1 cellular context compared by ENCODE assay signal in the genomic region with DNA sequence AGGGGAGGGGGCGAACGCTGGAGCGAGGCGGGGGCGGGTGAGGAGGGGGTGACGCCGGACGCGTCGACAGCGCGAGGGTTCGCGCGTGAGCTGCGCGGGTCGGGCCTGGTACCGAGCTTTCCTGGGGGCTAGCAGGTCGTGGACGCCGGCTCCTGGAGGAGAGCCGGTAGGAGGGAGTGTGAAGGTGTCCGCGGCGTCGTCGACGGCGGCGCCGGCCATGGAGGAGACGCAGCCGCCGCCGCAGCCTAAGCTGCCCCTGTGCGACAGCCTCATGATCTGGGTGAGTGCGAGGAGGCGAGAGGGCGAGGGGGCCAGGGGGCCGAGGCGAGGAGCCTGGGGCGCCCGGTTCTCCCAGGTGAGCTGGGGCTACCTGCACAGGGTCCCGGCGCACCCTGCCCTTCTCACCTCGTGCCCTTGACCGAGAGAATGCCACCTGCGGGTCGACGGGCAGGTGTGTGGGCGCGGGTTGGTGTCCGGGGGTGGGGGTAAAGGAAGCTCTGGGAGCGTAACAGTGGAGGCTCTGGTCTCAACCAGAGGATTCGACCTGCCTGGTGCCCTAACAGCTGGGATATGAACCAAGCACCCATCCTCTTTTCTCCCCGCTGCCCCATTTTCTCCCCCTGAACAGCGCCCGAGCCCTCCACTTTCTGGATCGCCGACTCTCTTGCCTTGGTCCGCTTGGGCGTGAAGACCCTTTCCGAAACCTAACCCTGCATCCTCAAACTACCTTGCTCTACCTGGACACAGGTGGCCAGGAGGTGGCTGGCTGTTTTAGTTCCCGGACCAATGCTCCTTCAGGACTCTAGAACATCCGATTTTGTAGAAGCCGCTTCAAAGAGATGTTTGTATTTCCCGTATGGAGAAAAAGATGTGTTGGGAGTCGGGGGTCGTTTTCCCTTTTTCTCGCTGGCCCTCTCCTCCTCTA.
TF ChIP-seq lines count a peak whose summit lies in the region.

A gene (plus strand): TSS at position 49 of the 925 bp plus-strand sequence. CDS start 169 bp downstream, at position 218.

TF ChIP-seq in IMR-90, 13 proteins besides CTCF, POLR2A, EP300 and RAD21 (continued from another document):
- TF ChIP-seq SMC3 (IDR thresholded peaks at IDR 0.05; ENCODE audit: low read depth, low read length) (no peak), MXI1 (IDR thresholded peaks at IDR 0.05; ENCODE audit: borderline replicate concordance, low read depth, low read length) (no peak), RFX5 (IDR thresholded peaks at IDR 0.05; ENCODE audit: low read depth, low read length) (no peak), RCOR1 (IDR thresholded peaks at IDR 0.05; ENCODE audit: insufficient replicate concordance, low read length) (no peak), CHD1 (IDR thresholded peaks at IDR 0.05; ENCODE audit: low read depth, low read length) (no peak), BHLHE40 (IDR thresholded peaks at IDR 0.05; ENCODE audit: low read depth, low read length) (no peak)
- TF ChIP-seq, protein P1, sequence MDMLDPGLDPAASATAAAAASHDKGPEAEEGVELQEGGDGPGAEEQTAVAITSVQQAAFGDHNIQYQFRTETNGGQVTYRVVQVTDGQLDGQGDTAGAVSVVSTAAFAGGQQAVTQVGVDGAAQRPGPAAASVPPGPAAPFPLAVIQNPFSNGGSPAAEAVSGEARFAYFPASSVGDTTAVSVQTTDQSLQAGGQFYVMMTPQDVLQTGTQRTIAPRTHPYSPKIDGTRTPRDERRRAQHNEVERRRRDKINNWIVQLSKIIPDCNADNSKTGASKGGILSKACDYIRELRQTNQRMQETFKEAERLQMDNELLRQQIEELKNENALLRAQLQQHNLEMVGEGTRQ (IDR thresholded peaks at IDR 0.05; ENCODE audit: low read depth, low read length) = no peak
